In the genomic region with DNA sequence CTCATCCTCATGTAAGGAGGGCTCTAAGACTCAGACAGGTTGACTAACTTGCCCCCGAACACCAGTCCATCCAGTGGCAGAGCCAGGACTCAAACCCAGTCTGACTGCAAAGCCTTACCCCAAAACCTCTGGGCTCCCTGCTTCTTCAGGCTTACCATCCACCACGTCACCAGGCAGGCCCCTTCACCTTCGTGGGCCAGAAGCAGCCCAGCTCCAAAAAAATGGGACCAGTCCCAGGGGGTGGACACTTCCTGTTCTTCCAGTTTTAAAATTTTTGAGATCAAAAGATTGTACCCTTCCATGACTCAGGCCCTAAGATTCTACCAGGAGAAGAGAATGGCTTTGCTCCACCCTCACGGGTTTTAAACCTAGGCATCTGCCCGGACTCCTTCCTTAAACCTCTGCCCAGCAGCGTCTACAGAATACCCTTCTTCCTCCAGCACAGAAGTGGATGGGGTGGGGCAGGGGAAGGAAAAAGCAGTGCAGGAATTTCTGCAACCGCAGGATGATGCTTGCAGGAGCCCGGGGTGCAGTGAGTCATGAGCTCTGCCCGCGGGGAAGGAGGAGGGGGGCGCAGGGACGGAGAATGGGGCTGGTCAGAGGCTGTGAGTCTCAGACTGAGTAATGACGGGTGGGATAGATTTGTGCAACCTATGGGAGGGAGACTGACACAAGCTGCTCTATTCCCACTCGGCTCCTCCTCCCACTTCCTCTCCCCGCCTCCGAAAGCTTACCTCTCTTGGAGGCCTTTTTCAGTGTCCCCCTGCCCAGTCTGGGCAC, we compare ENCODE assay signal across 1 cellular context.
TF ChIP-seq lines count a peak whose summit lies in the region.

No MANE protein-coding gene starts in this region.

TF ChIP-seq in GM23338, 12 proteins besides CTCF, POLR2A, EP300 and RAD21 (continued from another document):
- TF ChIP-seq, protein P1, sequence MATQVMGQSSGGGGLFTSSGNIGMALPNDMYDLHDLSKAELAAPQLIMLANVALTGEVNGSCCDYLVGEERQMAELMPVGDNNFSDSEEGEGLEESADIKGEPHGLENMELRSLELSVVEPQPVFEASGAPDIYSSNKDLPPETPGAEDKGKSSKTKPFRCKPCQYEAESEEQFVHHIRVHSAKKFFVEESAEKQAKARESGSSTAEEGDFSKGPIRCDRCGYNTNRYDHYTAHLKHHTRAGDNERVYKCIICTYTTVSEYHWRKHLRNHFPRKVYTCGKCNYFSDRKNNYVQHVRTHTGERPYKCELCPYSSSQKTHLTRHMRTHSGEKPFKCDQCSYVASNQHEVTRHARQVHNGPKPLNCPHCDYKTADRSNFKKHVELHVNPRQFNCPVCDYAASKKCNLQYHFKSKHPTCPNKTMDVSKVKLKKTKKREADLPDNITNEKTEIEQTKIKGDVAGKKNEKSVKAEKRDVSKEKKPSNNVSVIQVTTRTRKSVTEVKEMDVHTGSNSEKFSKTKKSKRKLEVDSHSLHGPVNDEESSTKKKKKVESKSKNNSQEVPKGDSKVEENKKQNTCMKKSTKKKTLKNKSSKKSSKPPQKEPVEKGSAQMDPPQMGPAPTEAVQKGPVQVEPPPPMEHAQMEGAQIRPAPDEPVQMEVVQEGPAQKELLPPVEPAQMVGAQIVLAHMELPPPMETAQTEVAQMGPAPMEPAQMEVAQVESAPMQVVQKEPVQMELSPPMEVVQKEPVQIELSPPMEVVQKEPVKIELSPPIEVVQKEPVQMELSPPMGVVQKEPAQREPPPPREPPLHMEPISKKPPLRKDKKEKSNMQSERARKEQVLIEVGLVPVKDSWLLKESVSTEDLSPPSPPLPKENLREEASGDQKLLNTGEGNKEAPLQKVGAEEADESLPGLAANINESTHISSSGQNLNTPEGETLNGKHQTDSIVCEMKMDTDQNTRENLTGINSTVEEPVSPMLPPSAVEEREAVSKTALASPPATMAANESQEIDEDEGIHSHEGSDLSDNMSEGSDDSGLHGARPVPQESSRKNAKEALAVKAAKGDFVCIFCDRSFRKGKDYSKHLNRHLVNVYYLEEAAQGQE (IDR thresholded peaks at IDR 0.05; ENCODE audit: unreplicated experiment) = no peak
- no peak for TF ChIP-seq STAT1 (IDR thresholded peaks at IDR 0.05; ENCODE audit: unreplicated experiment)
